9 cellular contexts compared by ENCODE assay signal in the genomic region with DNA sequence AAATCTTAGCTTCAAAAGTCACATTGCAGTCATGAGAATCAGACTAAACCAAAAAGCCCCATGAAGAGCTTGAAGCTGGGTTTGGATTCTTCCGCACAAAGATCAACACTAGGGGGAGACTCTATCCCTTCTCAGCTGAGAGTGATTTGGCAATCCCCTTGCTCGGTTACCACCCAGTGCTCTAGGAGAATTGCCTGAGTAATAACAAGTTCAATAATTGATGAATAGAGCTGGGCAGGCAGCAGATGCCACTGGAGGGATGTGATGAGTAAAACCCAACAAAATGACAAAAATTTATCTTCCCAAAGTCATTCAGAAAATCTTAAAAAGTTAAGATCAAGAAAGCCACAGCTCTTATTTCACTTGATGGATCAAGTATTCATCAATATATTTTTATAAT.
DNase-seq lines count a peak whose midpoint lies in the region; ATAC-seq and TF ChIP-seq lines count a peak whose summit lies in the region.
"Had no signal": no experiment of that assay in that cellular context is flagged by ENCODE, and none has a peak within 500 bp of the region (broad histone marks: within the 10 kb centered on the region; RNA-seq: fewer than 3 reads in every experiment).

No MANE protein-coding gene starts in this region.

- no peak overlapping the region for H3K4me3 Mint-ChIP-seq in chondrocyte (ENCODE audit: unreplicated experiment)

- ATAC-seq in HG02840 (IDR thresholded peaks at IDR 0.05; ENCODE audit: low FRiP score, unreplicated experiment) = peak; percentile 75
- peak; percentile 97 for ATAC-seq in left lung

- no peak overlapping the region for H3K27ac Mint-ChIP-seq in chondrocyte (ENCODE audit: unreplicated experiment)

- no peak overlapping the region for H3K27ac ChIP-seq in left lung
- H3K27ac ChIP-seq: SK-N-MC had no signal

- no peaks in the 10 kb centered on the region for H3K4me1 ChIP-seq in left lung

- no peaks in the 10 kb centered on the region for H3K9me3 ChIP-seq in left lung

- peaks cover 7% of the 10 kb centered on the region for H3K27me3 Mint-ChIP-seq in chondrocyte (ENCODE audit: low read depth)

- TF ChIP-seq CTCF in AG09319 (IDR thresholded peaks at IDR 0.05; ENCODE audit: low read depth, low read length) (peak; percentile 87), GM13977 (IDR thresholded peaks at IDR 0.05; ENCODE audit: extremely low read depth, insufficient read depth, missing control alignments) (peak; percentile 67), chondrocyte (IDR thresholded peaks at IDR 0.05) (peak; percentile 92), left lung (IDR thresholded peaks at IDR 0.05) (peak; percentile 67 to 77)

- H3K27me3 ChIP-seq in left lung = no peaks in the 10 kb centered on the region

- DNase-seq in AG09319 (ENCODE audit: extremely low read depth, low read depth) (peak; percentile 58), GM13977 (ENCODE audit: low spot score) (peak; percentile 77), NCI-H1417 (lab: John Stamatoyannopoulos, UW) (peak; percentile 70 to 92 (median 72)), T-helper 9 cell (peak; percentile 9), chondrocyte (ENCODE audit: low spot score) (no peak), left lung (no peak)
- DNase-seq in stimulated activated CD8-positive, alpha-beta memory T cell treated with anti-CD3 and anti-CD28 coated beads, Interleukin-15, amount 100 ng/mL, for 1 hour (ENCODE audit: low read depth) = peak; percentile 17

- in situ Hi-C loops in GM13977 (cut with MboI; ENCODE audit: low pct_unique_long_range_greater_than_20kb, low sequenced_read_pairs, unreplicated experiment) = loop anchor here (10.0 kb wide), 1 partner anchor 201 kb away; no protein-coding TSS in a partner anchor

- intact Hi-C loops in left lung (cut with DNase I) = no loop called here

- no peaks in the 10 kb centered on the region for H3K36me3 Mint-ChIP-seq in chondrocyte (ENCODE audit: low read depth)

- peaks cover 4% of the 10 kb centered on the region for H3K4me1 Mint-ChIP-seq in chondrocyte (ENCODE audit: low read depth)

- no peak overlapping the region for H3K4me3 ChIP-seq in left lung
- H3K4me3 ChIP-seq: SK-N-MC had no signal

- no peaks in the 10 kb centered on the region for H3K36me3 ChIP-seq in left lung

- H3K9me3 Mint-ChIP-seq in chondrocyte (ENCODE audit: low read depth) = no peaks in the 10 kb centered on the region

Comparison
In these comparisons a context has a peak if more than half of its experiments do, and no peak if none do; other contexts are left out.
1. DNase-seq: peak in AG09319 (single experiment), GM13977 (single experiment), NCI-H1417 (3 of 3), T-helper 9 cell (single experiment) and stimulated activated CD8-positive, alpha-beta memory T cell treated with anti-CD3 and anti-CD28 coated beads, Interleukin-15, amount 100 ng/mL, for 1 hour (single experiment); none in chondrocyte (single experiment) and left lung (0 of 2).
2. Peak in every context shown above with its lines, with median percentiles within 50 percentile points of each other: CTCF ChIP-seq.